Comparison of ENCODE assay signal across 8 cellular contexts in genomic region chr11:62856333-62856910, GRCh38. TPM values are rescaled to one million over a fixed set of nuclear protein-coding genes. Genes with fewer than 3 reads are reported as not detected.
DNase-seq lines count a peak whose midpoint lies in the region; ATAC-seq and TF ChIP-seq lines count a peak whose summit lies in the region.

No MANE protein-coding gene starts in this region.

- CTCF ChIA-PET in CD8-positive, alpha-beta memory T cell (lab: Charles Lee): interaction anchor here (0.7 to 4.6 kb wide), 16 partner anchors 8 to 264 kb away, joined by 3 to 33 read pairs (median 4); partner anchors contain the start of genes HNRNPUL2, SLC3A2, STX5 and TEX54

- H3K9me3 ChIP-seq in CD8-positive, alpha-beta memory T cell (ENCODE audit: low read length): no peaks in the 10 kb centered on the region
- peaks cover 8% of the 10 kb centered on the region; the same call in 1 of the 2 replicates for H3K9me3 ChIP-seq in HUES64 (ENCODE audit: insufficient read depth, low read depth, low read length)
- H3K9me3 ChIP-seq in vagina: no peaks in the 10 kb centered on the region

- peak overlapping the region; percentile 84 to 96 (median 94) for H3K27ac Mint-ChIP-seq in CD8-positive, alpha-beta memory T cell
- H3K27ac Mint-ChIP-seq in brain: peak overlapping the region; percentile 93 to 99 (median 98)
- peak overlapping the region; percentile 97 for H3K27ac Mint-ChIP-seq in memory B cell

- TF ChIP-seq POLR2A in vagina (IDR thresholded peaks at IDR 0.05): no peak

- no peak for TF ChIP-seq CTCF in brain (conservative IDR thresholded peaks at IDR 0.05)
- no peak for TF ChIP-seq CTCF in vagina (IDR thresholded peaks at IDR 0.05)

- peaks cover 0 to 5% (median 0%) of the 10 kb centered on the region in 5 donors for H3K9me3 Mint-ChIP-seq in CD8-positive, alpha-beta memory T cell
- H3K9me3 Mint-ChIP-seq in brain: no peaks in the 10 kb centered on the region
- no peaks in the 10 kb centered on the region for H3K9me3 Mint-ChIP-seq in memory B cell

- H3K27me3 ChIP-seq in CD8-positive, alpha-beta memory T cell (ENCODE audit: insufficient read depth, low read length, poor library complexity, severe bottlenecking): no peaks in the 10 kb centered on the region
- no peaks in the 10 kb centered on the region for H3K27me3 ChIP-seq in HUES64 (ENCODE audit: insufficient read depth, low read length)
- H3K27me3 ChIP-seq in vagina: no peaks in the 10 kb centered on the region

- peak overlapping the region; percentile 98 for H3K4me3 ChIP-seq in CD8-positive, alpha-beta memory T cell (ENCODE audit: low read length)
- H3K4me3 ChIP-seq in HUES64 (ENCODE audit: low read length) (peak overlapping the region; percentile 96), vagina (peak overlapping the region; percentile 48 to 79)

- under 1% methylated on average over 20 of the region's 20 CpGs for WGBS in HUES64

- peaks cover 44% of the 10 kb centered on the region for H3K4me1 ChIP-seq in CD8-positive, alpha-beta memory T cell (ENCODE audit: insufficient read depth, low read length)
- H3K4me1 ChIP-seq in HUES64 (ENCODE audit: insufficient read depth, low read length): peaks cover 19% of the 10 kb centered on the region
- peaks cover 39% of the 10 kb centered on the region for H3K4me1 ChIP-seq in vagina

- intact Hi-C loops in vagina (cut with DNase I): no loop called here

- no peak for ATAC-seq in memory B cell (ENCODE audit: low read depth)
- no peak for ATAC-seq in GM21528 (IDR thresholded peaks at IDR 0.05; ENCODE audit: low FRiP score, unreplicated experiment)

- H3K9ac ChIP-seq in HUES64 (ENCODE audit: low read depth, low read length): peak overlapping the region; percentile 99

- peak overlapping the region; percentile 94 for H3K27ac ChIP-seq in CD8-positive, alpha-beta memory T cell (ENCODE audit: low read depth, low read length)
- H3K27ac ChIP-seq in HUES64 (ENCODE audit: low read depth, low read length): peak overlapping the region; percentile 96
- peak overlapping the region; percentile 65 for H3K27ac ChIP-seq in vagina

- H3K27me3 Mint-ChIP-seq in CD8-positive, alpha-beta memory T cell: peaks cover 0 to 6% of the 10 kb centered on the region in 2 donors
- H3K27me3 Mint-ChIP-seq in brain (peaks cover 16% of the 10 kb centered on the region), memory B cell (no peaks in the 10 kb centered on the region)

- POLR2A ChIA-PET in CD8-positive, alpha-beta memory T cell (lab: Charles Lee): interaction anchor here (0.5 to 8.5 kb wide), 22 partner anchors 11 to 1461 kb away, joined by 3 to 215 read pairs (median 9); partner anchors contain the start of genes C11orf98, CSKMT, HNRNPUL2 and NXF1

- peaks cover 46 to 56% (median 54%) of the 10 kb centered on the region in 3 donors for H3K4me1 Mint-ChIP-seq in CD8-positive, alpha-beta memory T cell
- H3K4me1 Mint-ChIP-seq in brain (peaks cover 77% of the 10 kb centered on the region), memory B cell (peaks cover 40% of the 10 kb centered on the region)

- peaks cover 6 to 46% (median 24%) of the 10 kb centered on the region in 3 donors for H3K36me3 Mint-ChIP-seq in CD8-positive, alpha-beta memory T cell
- H3K36me3 Mint-ChIP-seq in brain: peaks cover 40% of the 10 kb centered on the region
- H3K36me3 Mint-ChIP-seq in memory B cell: peaks cover 23% of the 10 kb centered on the region

- peaks cover 34% of the 10 kb centered on the region for H3K36me3 ChIP-seq in CD8-positive, alpha-beta memory T cell (ENCODE audit: insufficient read depth, low read length)
- peaks cover 52% of the 10 kb centered on the region for H3K36me3 ChIP-seq in HUES64 (ENCODE audit: insufficient read depth, low read length)
- peaks cover 0 to 21% of the 10 kb centered on the region in 2 donors for H3K36me3 ChIP-seq in vagina

- H3K4me3 Mint-ChIP-seq in CD8-positive, alpha-beta memory T cell: peak overlapping the region; percentile 94 to 99 (median 98)
- H3K4me3 Mint-ChIP-seq in brain (peak overlapping the region; percentile 94 to 99 (median 96)), memory B cell (peak overlapping the region; percentile 99)

- peak in 1 of 5 donors; percentile 32 for DNase-seq in CD8-positive, alpha-beta memory T cell
- no peak for DNase-seq in memory B cell (ENCODE audit: low spot score in 2 of 2)
- no peak for DNase-seq in vagina (ENCODE audit: extremely low spot score in 2 of 2)
- no peak for DNase-seq in globus pallidus (ENCODE audit: low spot score)
- DNase-seq in stimulated activated CD4-positive, alpha-beta T cell treated with anti-CD3 and anti-CD28 coated beads, Interleukin-4, amount 100 ng/mL, for 1 hour: no peak

RNA-seq across cellular contexts. Expression of gene WDR74, which starts 17.0 kb away (rescaled TPM):
- total RNA-seq in CD8-positive, alpha-beta memory T cell: 100 to 1,000 TPM; 124 to 131 TPM
- 42.4 TPM for polyA plus RNA-seq in CD8-positive, alpha-beta memory T cell
- polyA plus RNA-seq in HUES64 (2013, experiment 1 of 2): 228 TPM
- polyA plus RNA-seq in HUES64 (2013, experiment 2 of 2): 286 TPM
- polyA plus RNA-seq in brain (ENCODE audit: insufficient read depth, low read depth, low replicate concordance): 58.7 TPM
- 51.8 TPM for total RNA-seq in vagina

RNA-seq across cellular contexts. Expression of gene TEX54, which starts 23.8 kb away (rescaled TPM):
- total RNA-seq in CD8-positive, alpha-beta memory T cell: under 1 TPM in 1 of 2 experiments, not detected in 1; 0.50 TPM
- polyA plus RNA-seq in CD8-positive, alpha-beta memory T cell: 0.66 TPM
- not detected for polyA plus RNA-seq in HUES64 (2013, experiment 1 of 2)
- not detected for polyA plus RNA-seq in HUES64 (2013, experiment 2 of 2)
- polyA plus RNA-seq in brain (ENCODE audit: insufficient read depth, low read depth, low replicate concordance): not detected
- not detected for total RNA-seq in vagina

RNA-seq across cellular contexts. Expression of gene SLC3A2, which starts 24.3 kb away (rescaled TPM):
- total RNA-seq in CD8-positive, alpha-beta memory T cell: 100 to 1,000 TPM; 426 to 430 TPM
- polyA plus RNA-seq in CD8-positive, alpha-beta memory T cell: 180 TPM
- 192 TPM for polyA plus RNA-seq in HUES64 (2013, experiment 1 of 2)
- 181 TPM for polyA plus RNA-seq in HUES64 (2013, experiment 2 of 2)
- 175 TPM for polyA plus RNA-seq in brain (ENCODE audit: insufficient read depth, low read depth, low replicate concordance)
- total RNA-seq in vagina: 169 TPM

RNA-seq across cellular contexts. Expression of gene STX5, which starts 24.6 kb away (rescaled TPM):
- 10 to 100 TPM; 34.7 to 35.3 TPM for total RNA-seq in CD8-positive, alpha-beta memory T cell
- polyA plus RNA-seq in CD8-positive, alpha-beta memory T cell: 37.2 TPM
- 18.5 TPM for polyA plus RNA-seq in HUES64 (2013, experiment 1 of 2)
- polyA plus RNA-seq in HUES64 (2013, experiment 2 of 2): 23.5 TPM
- polyA plus RNA-seq in brain (ENCODE audit: insufficient read depth, low read depth, low replicate concordance): 75.3 TPM
- 35.6 TPM for total RNA-seq in vagina

RNA-seq across cellular contexts. Expression of gene NXF1, which starts 51.2 kb away (rescaled TPM):
- total RNA-seq in CD8-positive, alpha-beta memory T cell: 100 to 1,000 TPM; 112 to 126 TPM
- polyA plus RNA-seq in CD8-positive, alpha-beta memory T cell: 81.2 TPM
- 48.1 TPM for polyA plus RNA-seq in HUES64 (2013, experiment 1 of 2)
- polyA plus RNA-seq in HUES64 (2013, experiment 2 of 2): 42.3 TPM
- polyA plus RNA-seq in brain (ENCODE audit: insufficient read depth, low read depth, low replicate concordance): 59.1 TPM
- 64.1 TPM for total RNA-seq in vagina
